14 cellular contexts compared by ENCODE assay signal in genomic region chr2:191311627-191312026, GRCh38.
DNase-seq lines count a peak whose midpoint lies in the region; ATAC-seq, FAIRE-seq and TF ChIP-seq lines count a peak whose summit lies in the region.
"Had no signal": no experiment of that assay in that cellular context is flagged by ENCODE, and none has a peak within 500 bp of the region (broad histone marks: within the 10 kb centered on the region; RNA-seq: fewer than 3 reads in every experiment).

No MANE protein-coding gene starts in this region.

- H3K9me3 ChIP-seq in right lobe of liver, result no peaks in the 10 kb centered on the region

- in situ Hi-C loops in Caki2 (cut with HindIII; ENCODE audit: low pct_unique_long_range_greater_than_20kb, low sequenced_read_pairs), result no loop called here

- TF ChIP-seq POLR2A in right lobe of liver (IDR thresholded peaks at IDR 0.05), result no peak

- FAIRE-seq in colon (lab: Jason Lieb, UNC), result peak; percentile 85

- no peaks in the 10 kb centered on the region for H3K36me3 ChIP-seq in right lobe of liver

- H3K4me1 Mint-ChIP-seq in activated naive CD8-positive, alpha-beta T cell treated with anti-CD3 and anti-CD28 coated beads, Interleukin-2, amount 50 U/mL, for 24 hours, result peaks cover 3% of the 10 kb centered on the region
- no peaks in the 10 kb centered on the region for H3K4me1 Mint-ChIP-seq in activated CD4-positive, alpha-beta T cell treated with anti-CD3 and anti-CD28 coated beads for 36 hours
- H3K4me1 Mint-ChIP-seq: activated CD4-positive, alpha-beta T cell treated with anti-CD3 and anti-CD28 coated beads, Interleukin-2, amount 10 ng/mL, durations not matched to agents 24 days and 14 days had no signal

- TF ChIP-seq CTCF in right lobe of liver (IDR thresholded peaks at IDR 0.05), result no peak

- peaks cover 0 to 6% (median 0%) of the 10 kb centered on the region in 4 donors for H3K4me1 ChIP-seq in right lobe of liver

- intact Hi-C loops in right lobe of liver (cut with DNase I), result no loop called here
- intact Hi-C loops in activated CD4-positive, alpha-beta T cell treated with anti-CD3 and anti-CD28 coated beads for 36 hours (cut with DNase I, micrococcal nuclease), result loop anchor here in 1 of 2 experiments (10.0 kb wide), 1 partner anchor 267 kb away; no protein-coding TSS in a partner anchor

- no peak overlapping the region for H3K27ac Mint-ChIP-seq in activated naive CD8-positive, alpha-beta T cell treated with anti-CD3 and anti-CD28 coated beads, Interleukin-2, amount 50 U/mL, for 24 hours
- no peak overlapping the region for H3K27ac Mint-ChIP-seq in activated CD4-positive, alpha-beta T cell treated with anti-CD3 and anti-CD28 coated beads for 36 hours
- H3K27ac Mint-ChIP-seq: activated CD4-positive, alpha-beta T cell treated with anti-CD3 and anti-CD28 coated beads, Interleukin-2, amount 10 ng/mL, durations not matched to agents 24 days and 14 days; CD8-positive, alpha-beta T cell; mesothelial cell of epicardium had no signal

- ATAC-seq in right lobe of liver, result peak; percentile 28 to 87 (median 62)
- ATAC-seq in HG02852 (IDR thresholded peaks at IDR 0.05; ENCODE audit: unreplicated experiment), result no peak
- ATAC-seq in activated naive CD8-positive, alpha-beta T cell treated with anti-CD3 and anti-CD28 coated beads, Interleukin-2, amount 50 U/mL, for 24 hours, result no peak
- no peak for ATAC-seq in activated CD4-positive, alpha-beta T cell treated with anti-CD3 and anti-CD28 coated beads for 36 hours
- ATAC-seq: CD8-positive, alpha-beta T cell had no signal

- peak; percentile 70 for DNase-seq in Caki2 (ENCODE audit: low read depth)
- DNase-seq in LoVo (ENCODE audit: low spot score), result peak; percentile 80
- no peak for DNase-seq in right lobe of liver
- no peak for DNase-seq in activated naive CD8-positive, alpha-beta T cell treated with anti-CD3 and anti-CD28 coated beads, Interleukin-2, amount 50 U/mL, for 24 hours
- no peak for DNase-seq in stimulated activated CD4-positive, alpha-beta T cell treated with anti-CD3 and anti-CD28 coated beads, Interleukin-12 subunit alpha, Interleukin-12 subunit beta, amount 100 ng/mL, for 4 hours
- DNase-seq in activated CD4-positive, alpha-beta T cell treated with anti-CD3 and anti-CD28 coated beads for 36 hours, result no peak
- DNase-seq: activated CD4-positive, alpha-beta T cell treated with anti-CD3 and anti-CD28 coated beads, Interleukin-2, amount 10 ng/mL, durations not matched to agents 24 days and 14 days; activated naive CD4-positive, alpha-beta T cell treated with anti-CD3 and anti-CD28 coated beads, Interleukin-2, amount 50 U/mL, for 16 hours; CD8-positive, alpha-beta T cell; erythroblast; NCI-H2029 had no signal

- no peaks in the 10 kb centered on the region for H3K9me3 Mint-ChIP-seq in activated naive CD8-positive, alpha-beta T cell treated with anti-CD3 and anti-CD28 coated beads, Interleukin-2, amount 50 U/mL, for 24 hours
- H3K9me3 Mint-ChIP-seq in activated CD4-positive, alpha-beta T cell treated with anti-CD3 and anti-CD28 coated beads for 36 hours (ENCODE audit: low read depth), result no peaks in the 10 kb centered on the region
- H3K9me3 Mint-ChIP-seq: activated CD4-positive, alpha-beta T cell treated with anti-CD3 and anti-CD28 coated beads, Interleukin-2, amount 10 ng/mL, durations not matched to agents 24 days and 14 days; CD8-positive, alpha-beta T cell; mesothelial cell of epicardium had no signal

- no peaks in the 10 kb centered on the region for H3K27me3 Mint-ChIP-seq in activated naive CD8-positive, alpha-beta T cell treated with anti-CD3 and anti-CD28 coated beads, Interleukin-2, amount 50 U/mL, for 24 hours
- H3K27me3 Mint-ChIP-seq in activated CD4-positive, alpha-beta T cell treated with anti-CD3 and anti-CD28 coated beads for 36 hours, result no peaks in the 10 kb centered on the region

- POLR2A ChIA-PET in activated CD4-positive, alpha-beta T cell treated with anti-CD3 and anti-CD28 coated beads for 36 hours (lab: Charles Lee), result no interaction called here

- no peak overlapping the region for H3K4me3 Mint-ChIP-seq in activated naive CD8-positive, alpha-beta T cell treated with anti-CD3 and anti-CD28 coated beads, Interleukin-2, amount 50 U/mL, for 24 hours
- no peak overlapping the region for H3K4me3 Mint-ChIP-seq in activated CD4-positive, alpha-beta T cell treated with anti-CD3 and anti-CD28 coated beads for 36 hours
- H3K4me3 Mint-ChIP-seq: activated CD4-positive, alpha-beta T cell treated with anti-CD3 and anti-CD28 coated beads, Interleukin-2, amount 10 ng/mL, durations not matched to agents 24 days and 14 days; CD8-positive, alpha-beta T cell; mesothelial cell of epicardium had no signal

- no peak overlapping the region for H3K27ac ChIP-seq in right lobe of liver

- no peak overlapping the region for H3K4me3 ChIP-seq in right lobe of liver

- CTCF ChIA-PET in activated CD4-positive, alpha-beta T cell treated with anti-CD3 and anti-CD28 coated beads for 36 hours (lab: Charles Lee), result interaction anchor here (1.1 kb wide), 1 partner anchor 14 kb away, joined by 3 read pairs; no protein-coding TSS in a partner anchor

- no peaks in the 10 kb centered on the region for H3K36me3 Mint-ChIP-seq in activated naive CD8-positive, alpha-beta T cell treated with anti-CD3 and anti-CD28 coated beads, Interleukin-2, amount 50 U/mL, for 24 hours (ENCODE audit: low read depth)
- H3K36me3 Mint-ChIP-seq in activated CD4-positive, alpha-beta T cell treated with anti-CD3 and anti-CD28 coated beads for 36 hours (ENCODE audit: low read depth), result no peaks in the 10 kb centered on the region
- H3K36me3 Mint-ChIP-seq: CD8-positive, alpha-beta T cell; mesothelial cell of epicardium had no signal

- WGBS in right lobe of liver (ENCODE audit: insufficient coverage, low coverage, low lambda C conversion rate, missing lambda C conversion rate), result 89% methylated on average over 1 of the region's 1 CpG

- H3K27me3 ChIP-seq in right lobe of liver, result no peaks in the 10 kb centered on the region

Comparison
In these comparisons a context has a peak if more than half of its experiments do, and no peak if none do; other contexts are left out.
1. DNase-seq: peak in Caki2 (single experiment) and LoVo (single experiment); none in right lobe of liver (0 of 3), activated naive CD8-positive, alpha-beta T cell treated with anti-CD3 and anti-CD28 coated beads, Interleukin-2, amount 50 U/mL, for 24 hours (single experiment), stimulated activated CD4-positive, alpha-beta T cell treated with anti-CD3 and anti-CD28 coated beads, Interleukin-12 subunit alpha, Interleukin-12 subunit beta, amount 100 ng/mL, for 4 hours (single experiment) and activated CD4-positive, alpha-beta T cell treated with anti-CD3 and anti-CD28 coated beads for 36 hours (single experiment).
2. ATAC-seq: peak in right lobe of liver (4 of 4); none in HG02852 (single experiment), activated naive CD8-positive, alpha-beta T cell treated with anti-CD3 and anti-CD28 coated beads, Interleukin-2, amount 50 U/mL, for 24 hours (single experiment) and activated CD4-positive, alpha-beta T cell treated with anti-CD3 and anti-CD28 coated beads for 36 hours (single experiment).